26 cellular contexts compared by ENCODE assay signal in genomic region chr16:85934210-85934609, GRCh38. TPM values are rescaled to one million over a fixed set of nuclear protein-coding genes. Genes with fewer than 3 reads are reported as not detected.
A peak's percentile ranks its signal among the peaks of the same experiment; 100 is the strongest.
DNase-seq lines count a peak whose midpoint lies in the region; ATAC-seq lines count a peak whose summit lies in the region.
"Had no signal": no experiment of that assay in that cellular context is flagged by ENCODE, and none has a peak within 500 bp of the region (broad histone marks: within the 10 kb centered on the region; RNA-seq: fewer than 3 reads in every experiment).

No MANE protein-coding gene starts in this region.

- peak overlapping the region; percentile 9 for H3K4me3 Mint-ChIP-seq in activated naive CD4-positive, alpha-beta T cell treated with anti-CD3 and anti-CD28 coated beads, Interleukin-2, amount 50 U/mL, for 24 hours
- peak overlapping the region; percentile 3 for H3K4me3 Mint-ChIP-seq in activated T-helper 1 cell treated with anti-CD3 and anti-CD28 coated beads, Interleukin-12 subunit alpha, Interleukin-12 subunit beta, Interleukin-2, Interleukin-4 antibody, amounts not matched to agents 30 ng/mL and 10 ng/mL and 1 ng/mL, durations not matched to agents 14 hours and 24 hours and 36 hours
- peak overlapping the region; percentile 9 to 87 (median 61) for H3K4me3 Mint-ChIP-seq in immature natural killer cell
- peak overlapping the region; percentile 28 to 29 for H3K4me3 Mint-ChIP-seq in stimulated activated naive B cell treated with anti-CD40 and anti-IgM and Interleukin-4, amounts not matched to agents 10 μg/mL and 1 μg/mL and 100 μg/mL, for 72 hours
- H3K4me3 Mint-ChIP-seq: dendritic cell treated with granulocyte-macrophage colony-stimulating factor and Interleukin-4, amounts not matched to agents 40 ng/mL and 50 ng/mL, for 4 days; nephron; stimulated activated naive CD8-positive, alpha-beta T cell treated with anti-CD3 and anti-CD28 coated beads, Interleukin-15, amount 100 ng/mL, for 72 hours had no signal

- H3K27ac Mint-ChIP-seq in activated naive CD4-positive, alpha-beta T cell treated with anti-CD3 and anti-CD28 coated beads, Interleukin-2, amount 50 U/mL, for 24 hours = peak overlapping the region; percentile 36
- peak overlapping the region; percentile 56 for H3K27ac Mint-ChIP-seq in activated T-helper 1 cell treated with anti-CD3 and anti-CD28 coated beads, Interleukin-12 subunit alpha, Interleukin-12 subunit beta, Interleukin-2, Interleukin-4 antibody, amounts not matched to agents 30 ng/mL and 10 ng/mL and 1 ng/mL, durations not matched to agents 14 hours and 24 hours and 36 hours
- peak overlapping the region in 5 of 6 donors; percentile 75 to 98 (median 95) for H3K27ac Mint-ChIP-seq in immature natural killer cell
- H3K27ac Mint-ChIP-seq in stimulated activated naive B cell treated with anti-CD40 and anti-IgM and Interleukin-4, amounts not matched to agents 10 μg/mL and 1 μg/mL and 100 μg/mL, for 72 hours = peak overlapping the region; percentile 98
- H3K27ac Mint-ChIP-seq: dendritic cell treated with granulocyte-macrophage colony-stimulating factor and Interleukin-4, amounts not matched to agents 40 ng/mL and 50 ng/mL, for 4 days; nephron had no signal

- H3K36me3 Mint-ChIP-seq in activated naive CD4-positive, alpha-beta T cell treated with anti-CD3 and anti-CD28 coated beads, Interleukin-2, amount 50 U/mL, for 24 hours = peaks cover 2% of the 10 kb centered on the region
- H3K36me3 Mint-ChIP-seq in activated T-helper 1 cell treated with anti-CD3 and anti-CD28 coated beads, Interleukin-12 subunit alpha, Interleukin-12 subunit beta, Interleukin-2, Interleukin-4 antibody, amounts not matched to agents 30 ng/mL and 10 ng/mL and 1 ng/mL, durations not matched to agents 14 hours and 24 hours and 36 hours (ENCODE audit: low read depth) = peaks cover 4% of the 10 kb centered on the region
- peaks cover 0 to 5% (median 0%) of the 10 kb centered on the region in 3 donors for H3K36me3 Mint-ChIP-seq in immature natural killer cell
- H3K36me3 Mint-ChIP-seq in stimulated activated naive B cell treated with anti-CD40 and anti-IgM and Interleukin-4, amounts not matched to agents 10 μg/mL and 1 μg/mL and 100 μg/mL, for 72 hours = peaks cover 19 to 36% of the 10 kb centered on the region in 2 donors
- H3K36me3 Mint-ChIP-seq: CD8-positive, alpha-beta memory T cell had no signal

- intact Hi-C loops in activated T-helper 1 cell treated with anti-CD3 and anti-CD28 coated beads, Interleukin-12 subunit alpha, Interleukin-12 subunit beta, Interleukin-2, Interleukin-4 antibody, amounts not matched to agents 30 ng/mL and 10 ng/mL and 1 ng/mL, durations not matched to agents 14 hours and 24 hours and 36 hours (cut with micrococcal nuclease) = no loop called here

- ATAC-seq in stimulated activated naive B cell treated with anti-CD40 and anti-IgM and Interleukin-4, amounts not matched to agents 10 μg/mL and 1 μg/mL and 100 μg/mL, for 72 hours (replicated peaks) = no peak
- ATAC-seq in HG02870 (IDR thresholded peaks at IDR 0.05; ENCODE audit: unreplicated experiment) = no peak
- ATAC-seq: A549; esophagus mucosa; heart left ventricle; stimulated activated naive CD8-positive, alpha-beta T cell treated with anti-CD3 and anti-CD28 coated beads, Interleukin-15, amount 100 ng/mL, for 72 hours had no signal

- no peak for DNase-seq in activated naive CD4-positive, alpha-beta T cell (lab: John Stamatoyannopoulos, UW)
- no peak for DNase-seq in activated T-helper 1 cell treated with anti-CD3 and anti-CD28 coated beads, Interleukin-12 subunit alpha, Interleukin-12 subunit beta, Interleukin-2, Interleukin-4 antibody, amounts not matched to agents 30 ng/mL and 10 ng/mL and 1 ng/mL, durations not matched to agents 14 hours and 24 hours and 36 hours (ENCODE audit: low spot score)
- no peak for DNase-seq in immature natural killer cell
- no peak for DNase-seq in stimulated activated naive B cell treated with anti-CD40 and anti-IgM and Interleukin-4, amounts not matched to agents 10 μg/mL and 1 μg/mL and 100 μg/mL, for 72 hours
- no peak for DNase-seq in NCI-H1105 (lab: John Stamatoyannopoulos, UW)
- no peak for DNase-seq in foreskin melanocyte
- DNase-seq: activated CD4-positive, alpha-beta T cell treated with anti-CD3 and anti-CD28 coated beads, Interleukin-2, amount 50 U/mL, for 1 hour; CD8-positive, alpha-beta memory T cell; DMS 273 treated with DMSO at 0.1 percent for 48 hours; EL; heart left ventricle; midbrain; NCI-H146; NCI-H2107; NCI-H345; ovary; Peyer's patch; SHP77 treated with DMSO at 0.1 percent for 48 hours; stimulated activated naive CD8-positive, alpha-beta T cell treated with anti-CD3 and anti-CD28 coated beads, Interleukin-15, amount 100 ng/mL, for 72 hours had no signal

- H3K4me1 Mint-ChIP-seq in activated naive CD4-positive, alpha-beta T cell treated with anti-CD3 and anti-CD28 coated beads, Interleukin-2, amount 50 U/mL, for 24 hours = peaks cover 58% of the 10 kb centered on the region
- H3K4me1 Mint-ChIP-seq in activated T-helper 1 cell treated with anti-CD3 and anti-CD28 coated beads, Interleukin-12 subunit alpha, Interleukin-12 subunit beta, Interleukin-2, Interleukin-4 antibody, amounts not matched to agents 30 ng/mL and 10 ng/mL and 1 ng/mL, durations not matched to agents 14 hours and 24 hours and 36 hours (ENCODE audit: low read depth) = peaks cover 51% of the 10 kb centered on the region
- peaks cover 63 to 71% of the 10 kb centered on the region in 2 donors for H3K4me1 Mint-ChIP-seq in immature natural killer cell
- H3K4me1 Mint-ChIP-seq in stimulated activated naive B cell treated with anti-CD40 and anti-IgM and Interleukin-4, amounts not matched to agents 10 μg/mL and 1 μg/mL and 100 μg/mL, for 72 hours = peaks cover 90 to 100% of the 10 kb centered on the region in 2 donors
- H3K4me1 Mint-ChIP-seq: nephron had no signal

- H3K9me3 Mint-ChIP-seq in activated naive CD4-positive, alpha-beta T cell treated with anti-CD3 and anti-CD28 coated beads, Interleukin-2, amount 50 U/mL, for 24 hours = no peaks in the 10 kb centered on the region
- H3K9me3 Mint-ChIP-seq in activated T-helper 1 cell treated with anti-CD3 and anti-CD28 coated beads, Interleukin-12 subunit alpha, Interleukin-12 subunit beta, Interleukin-2, Interleukin-4 antibody, amounts not matched to agents 30 ng/mL and 10 ng/mL and 1 ng/mL, durations not matched to agents 14 hours and 24 hours and 36 hours = no peaks in the 10 kb centered on the region
- H3K9me3 Mint-ChIP-seq in immature natural killer cell = no peaks in the 10 kb centered on the region
- H3K9me3 Mint-ChIP-seq in stimulated activated naive B cell treated with anti-CD40 and anti-IgM and Interleukin-4, amounts not matched to agents 10 μg/mL and 1 μg/mL and 100 μg/mL, for 72 hours = peaks cover 0 to 3% of the 10 kb centered on the region in 2 donors
- H3K9me3 Mint-ChIP-seq: CD8-positive, alpha-beta memory T cell; dendritic cell treated with granulocyte-macrophage colony-stimulating factor and Interleukin-4, amounts not matched to agents 40 ng/mL and 50 ng/mL, for 4 days; nephron; stimulated activated naive CD8-positive, alpha-beta T cell treated with anti-CD3 and anti-CD28 coated beads, Interleukin-15, amount 100 ng/mL, for 72 hours had no signal

- H3K27me3 Mint-ChIP-seq in activated naive CD4-positive, alpha-beta T cell treated with anti-CD3 and anti-CD28 coated beads, Interleukin-2, amount 50 U/mL, for 24 hours = no peaks in the 10 kb centered on the region
- H3K27me3 Mint-ChIP-seq in activated T-helper 1 cell treated with anti-CD3 and anti-CD28 coated beads, Interleukin-12 subunit alpha, Interleukin-12 subunit beta, Interleukin-2, Interleukin-4 antibody, amounts not matched to agents 30 ng/mL and 10 ng/mL and 1 ng/mL, durations not matched to agents 14 hours and 24 hours and 36 hours (ENCODE audit: insufficient read depth) = peaks cover 6% of the 10 kb centered on the region
- peaks cover 11 to 18% (median 16%) of the 10 kb centered on the region in 3 donors for H3K27me3 Mint-ChIP-seq in immature natural killer cell (ENCODE audit: low read depth in 3 of 3)
- no peaks in the 10 kb centered on the region for H3K27me3 Mint-ChIP-seq in stimulated activated naive B cell treated with anti-CD40 and anti-IgM and Interleukin-4, amounts not matched to agents 10 μg/mL and 1 μg/mL and 100 μg/mL, for 72 hours
- H3K27me3 Mint-ChIP-seq: CD8-positive, alpha-beta memory T cell had no signal

RNA-seq across cellular contexts. Expression of gene IRF8, which starts 35.2 kb away (rescaled TPM):
- total RNA-seq in activated T-helper 1 cell treated with anti-CD3 and anti-CD28 coated beads, Interleukin-12 subunit alpha, Interleukin-12 subunit beta, Interleukin-2, Interleukin-4 antibody, amounts not matched to agents 30 ng/mL and 10 ng/mL and 1 ng/mL, durations not matched to agents 14 hours and 24 hours and 36 hours = 158 and 166 TPM in 2 replicates
- polyA plus RNA-seq in immature natural killer cell = 10 to 100 TPM; 69.7 to 92.8 (median 73.6) TPM
- total RNA-seq: fibroblast of villous mesenchyme had no signal

Comparison
In these comparisons a context has a peak if more than half of its experiments do, and no peak if none do; other contexts are left out.
1. H3K27ac Mint-ChIP-seq: peak in every context shown above with its lines; median percentile 98 in stimulated activated naive B cell treated with anti-CD40 and anti-IgM and Interleukin-4, amounts not matched to agents 10 μg/mL and 1 μg/mL and 100 μg/mL, for 72 hours; 95 in immature natural killer cell; 56 in activated T-helper 1 cell treated with anti-CD3 and anti-CD28 coated beads, Interleukin-12 subunit alpha, Interleukin-12 subunit beta, Interleukin-2, Interleukin-4 antibody, amounts not matched to agents 30 ng/mL and 10 ng/mL and 1 ng/mL, durations not matched to agents 14 hours and 24 hours and 36 hours; 36 in activated naive CD4-positive, alpha-beta T cell treated with anti-CD3 and anti-CD28 coated beads, Interleukin-2, amount 50 U/mL, for 24 hours.
2. H3K4me3 Mint-ChIP-seq: peak in every context shown above with its lines; median percentile 61 in immature natural killer cell; 28 in stimulated activated naive B cell treated with anti-CD40 and anti-IgM and Interleukin-4, amounts not matched to agents 10 μg/mL and 1 μg/mL and 100 μg/mL, for 72 hours; 9 in activated naive CD4-positive, alpha-beta T cell treated with anti-CD3 and anti-CD28 coated beads, Interleukin-2, amount 50 U/mL, for 24 hours; 3 in activated T-helper 1 cell treated with anti-CD3 and anti-CD28 coated beads, Interleukin-12 subunit alpha, Interleukin-12 subunit beta, Interleukin-2, Interleukin-4 antibody, amounts not matched to agents 30 ng/mL and 10 ng/mL and 1 ng/mL, durations not matched to agents 14 hours and 24 hours and 36 hours.